In the genomic region with DNA sequence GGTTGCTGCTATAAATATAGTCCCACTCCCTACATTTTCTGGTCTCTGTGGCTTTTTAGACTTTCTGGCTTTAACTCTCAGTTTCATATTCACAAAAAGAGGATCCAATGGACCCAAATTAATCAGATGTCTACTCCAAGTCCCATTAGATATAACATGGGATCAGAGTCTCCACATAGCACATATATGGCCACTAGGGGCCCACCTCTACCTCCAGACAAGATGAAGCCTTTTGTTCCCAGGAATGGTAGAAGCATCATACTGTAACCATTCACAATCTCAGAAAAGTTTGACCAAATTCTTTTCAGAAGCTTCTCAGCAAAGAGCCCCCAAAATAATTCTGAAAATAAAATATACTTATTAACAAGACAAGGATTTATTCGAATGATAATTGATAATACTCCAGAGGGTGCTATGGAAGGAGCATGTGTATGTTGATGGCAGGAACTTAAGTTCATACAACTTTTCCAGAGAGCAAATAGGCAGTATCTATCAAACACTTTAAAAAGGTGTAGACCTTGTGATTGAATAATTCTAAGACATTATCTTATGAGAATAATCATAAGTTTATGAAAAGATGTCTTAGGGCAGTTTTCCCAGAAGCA, we compare ENCODE assay signal across 1 cellular context.
TF ChIP-seq lines count a peak whose summit lies in the region.

No MANE protein-coding gene starts in this region.

TF ChIP-seq in SK-N-SH, 30 proteins besides CTCF, POLR2A, EP300 and RAD21 (continued from another document):
- TF ChIP-seq SIN3A (IDR thresholded peaks at IDR 0.05; ENCODE audit: borderline replicate concordance, low read depth, low read length), result no peak
